ENCODE assay signal across 8 cellular contexts in genomic region chr3:49554639-49555265, GRCh38. TPM values are rescaled to one million over a fixed set of nuclear protein-coding genes. Genes with fewer than 3 reads are reported as not detected.
DNase-seq lines count a peak whose midpoint lies in the region; ATAC-seq, FAIRE-seq and TF ChIP-seq lines count a peak whose summit lies in the region.

No MANE protein-coding gene starts in this region.

- no peaks in the 10 kb centered on the region for H3K36me3 Mint-ChIP-seq in activated naive CD8-positive, alpha-beta T cell treated with anti-CD3 and anti-CD28 coated beads, Interleukin-2, amount 50 U/mL, for 24 hours (ENCODE audit: low read depth)

- H3K27ac Mint-ChIP-seq in activated naive CD8-positive, alpha-beta T cell treated with anti-CD3 and anti-CD28 coated beads, Interleukin-2, amount 50 U/mL, for 24 hours, result peak overlapping the region; percentile 22

- H3K4me3 Mint-ChIP-seq in activated naive CD8-positive, alpha-beta T cell treated with anti-CD3 and anti-CD28 coated beads, Interleukin-2, amount 50 U/mL, for 24 hours, result peak overlapping the region; percentile 58

- H4K20me1 ChIP-seq in OCI-LY1 (ENCODE audit: insufficient read depth, low read length), result no peaks in the 10 kb centered on the region

- no peak for TF ChIP-seq CTCF in HEK293 (tag by site-specific recombination; IDR thresholded peaks at IDR 0.05)
- no peak for TF ChIP-seq CTCF in OCI-LY1 (IDR thresholded peaks at IDR 0.05; ENCODE audit: low read length)

- H3K9ac ChIP-seq in OCI-LY1 (ENCODE audit: low read length) (no peak overlapping the region), iPS-15b (ENCODE audit: low read depth, low read length) (peak overlapping the region; percentile 26)

- FAIRE-seq in GM12892 (lab: Jason Lieb, UNC), result no peak

- H3F3A ChIP-seq in OCI-LY1 (ENCODE audit: insufficient read depth, low read length), result no peaks in the 10 kb centered on the region

- H3K4me1 ChIP-seq in HEK293 (ENCODE audit: control insufficient read depth, insufficient read depth, low read length), result no peaks in the 10 kb centered on the region
- H3K4me1 ChIP-seq in OCI-LY1 (ENCODE audit: insufficient read depth, low read length, severe bottlenecking), result peaks cover 15% of the 10 kb centered on the region
- H3K4me1 ChIP-seq in iPS-15b (ENCODE audit: control insufficient read depth, insufficient read depth, low read length), result peaks cover 4% of the 10 kb centered on the region

- peaks cover 30% of the 10 kb centered on the region for H3K27me3 Mint-ChIP-seq in activated naive CD8-positive, alpha-beta T cell treated with anti-CD3 and anti-CD28 coated beads, Interleukin-2, amount 50 U/mL, for 24 hours

- H3K4me3 ChIP-seq in HEK293 (ENCODE audit: low read depth, low read length) (peak overlapping the region; percentile 45), OCI-LY1 (ENCODE audit: low read depth, low read length, poor library complexity, severe bottlenecking) (peak overlapping the region; percentile 54), iPS-15b (ENCODE audit: low read depth, low read length) (peak overlapping the region; percentile 75), skin epidermis (peak overlapping the region; percentile 15 to 59 (median 28))

- peak; percentile 70 for DNase-seq in GM12892 (ENCODE audit: insufficient read length)
- peak; percentile 65 for DNase-seq in activated naive CD8-positive, alpha-beta T cell treated with anti-CD3 and anti-CD28 coated beads, Interleukin-2, amount 50 U/mL, for 24 hours
- no peak for DNase-seq in DMS153 treated with DMSO at 0.1 percent for 48 hours (lab: John Stamatoyannopoulos, UW; ENCODE audit: unreplicated experiment)
- no peak for DNase-seq in HT-29 (ENCODE audit: low spot score)

- no peaks in the 10 kb centered on the region for H3K9me3 Mint-ChIP-seq in activated naive CD8-positive, alpha-beta T cell treated with anti-CD3 and anti-CD28 coated beads, Interleukin-2, amount 50 U/mL, for 24 hours

- H3K79me2 ChIP-seq in OCI-LY1 (ENCODE audit: insufficient read depth, low read length), result no peaks in the 10 kb centered on the region

- H3K27ac ChIP-seq in HEK293 (ENCODE audit: extremely low read depth, low read depth, low read length) (no peak overlapping the region), OCI-LY1 (ENCODE audit: low read depth, low read length, poor library complexity, severe bottlenecking) (no peak overlapping the region), skin epidermis (no peak overlapping the region)

- no peaks in the 10 kb centered on the region for H3K9me2 ChIP-seq in OCI-LY1 (ENCODE audit: low read depth, low read length)

- H3K4me1 Mint-ChIP-seq in activated naive CD8-positive, alpha-beta T cell treated with anti-CD3 and anti-CD28 coated beads, Interleukin-2, amount 50 U/mL, for 24 hours, result peaks cover 12% of the 10 kb centered on the region

- peak overlapping the region; percentile 69 for H3K4me2 ChIP-seq in OCI-LY1 (ENCODE audit: low read length)

- no peak overlapping the region for H2AFZ ChIP-seq in OCI-LY1 (ENCODE audit: low read length)

- ATAC-seq in activated naive CD8-positive, alpha-beta T cell treated with anti-CD3 and anti-CD28 coated beads, Interleukin-2, amount 50 U/mL, for 24 hours, result peak; percentile 74

- peaks cover 7% of the 10 kb centered on the region; the same call in 1 of the 2 replicates for H3K27me3 ChIP-seq in OCI-LY1 (ENCODE audit: insufficient read depth, low read length)
- peaks cover 17% of the 10 kb centered on the region for H3K27me3 ChIP-seq in iPS-15b (ENCODE audit: control insufficient read depth, insufficient read depth, low read length)

- TF ChIP-seq POLR2A in GM12892 (IDR thresholded peaks at IDR 0.05; ENCODE audit: low read depth, low read length), result no peak

- no peaks in the 10 kb centered on the region for H3K9me3 ChIP-seq in HEK293 (ENCODE audit: control insufficient read depth, insufficient read depth, low read depth, low read length)
- no peaks in the 10 kb centered on the region for H3K9me3 ChIP-seq in OCI-LY1 (ENCODE audit: low read length)
- no peaks in the 10 kb centered on the region for H3K9me3 ChIP-seq in iPS-15b (ENCODE audit: control insufficient read depth, insufficient read depth, low read length)

- POLR2A ChIA-PET in HEK293 (lab: Yijun Ruan, JAX), result no interaction called here

- H3K36me3 ChIP-seq in HEK293 (ENCODE audit: control insufficient read depth in 2 of 2, insufficient read depth in 1 of 2, low read length in 2 of 2) (no peaks in the 10 kb centered on the region), OCI-LY1 (ENCODE audit: insufficient read depth, low read length) (no peaks in the 10 kb centered on the region), iPS-15b (ENCODE audit: control insufficient read depth, insufficient read depth, low read length) (no peaks in the 10 kb centered on the region)

- CTCF ChIA-PET in HEK293 (lab: Yijun Ruan, JAX), result interaction anchor here (1.1 to 3.9 kb wide), 2 partner anchors 15 to 117 kb away, joined by 9 to 24 read pairs; no protein-coding TSS in a partner anchor

TF ChIP-seq in HEK293, 187 proteins besides CTCF, POLR2A, EP300 and RAD21:
- TF ChIP-seq BCL11B (tag by site-specific recombination; IDR thresholded peaks at IDR 0.05; ENCODE audit: low read depth), result peak; percentile 62; the same call in 1 of the 2 replicates
- no peak for TF ChIP-seq ZNF211 (tag by site-specific recombination; IDR thresholded peaks at IDR 0.05; ENCODE audit: low read depth)
- peak; percentile 43; the same call in 1 of the 2 replicates for TF ChIP-seq REST (tag by site-specific recombination; IDR thresholded peaks at IDR 0.05)
- TF ChIP-seq ZBTB20 (tag by site-specific recombination; IDR thresholded peaks at IDR 0.05), result peak; percentile 56
- no peak for TF ChIP-seq ZNF707 (tag by site-specific recombination; IDR thresholded peaks at IDR 0.05)

RNA-seq across cellular contexts. Expression of gene BSN, which starts 0.5 kb away (rescaled TPM):
- 0.08 TPM for polyA plus RNA-seq in GM12892 (2012; ENCODE audit: missing spikeins)
- not detected in 2 replicates for total RNA-seq in HT-29 (2014; rRNA removed; shearing (Covaris generic))

Comparison
In these comparisons a context has a peak if more than half of its experiments do, and no peak if none do; other contexts are left out.
1. DNase-seq: peak in GM12892 (single experiment) and activated naive CD8-positive, alpha-beta T cell treated with anti-CD3 and anti-CD28 coated beads, Interleukin-2, amount 50 U/mL, for 24 hours (single experiment); none in DMS153 treated with DMSO at 0.1 percent for 48 hours (single experiment) and HT-29 (single experiment).
2. Peak in every context shown above with its lines, with median percentiles within 50 percentile points of each other: H3K4me3 ChIP-seq.